16 cellular contexts compared by ENCODE assay signal in genomic region chr14:100791995-100792394, GRCh38. TPM values are rescaled to one million over a fixed set of nuclear protein-coding genes. Genes with fewer than 3 reads are reported as not detected.
DNase-seq lines count a peak whose midpoint lies in the region; ATAC-seq and TF ChIP-seq lines count a peak whose summit lies in the region.
"Had no signal": no experiment of that assay in that cellular context is flagged by ENCODE, and none has a peak within 500 bp of the region (broad histone marks: within the 10 kb centered on the region; RNA-seq: fewer than 3 reads in every experiment).

No MANE protein-coding gene starts in this region.

- CTCF ChIA-PET in CD8-positive, alpha-beta memory T cell (lab: Charles Lee), result no interaction called here

- peaks cover 11% of the 10 kb centered on the region for H3F3A ChIP-seq in smooth muscle cell (ENCODE audit: low read depth)

- H2AFZ ChIP-seq in hepatocyte, result no peak overlapping the region
- H2AFZ ChIP-seq in smooth muscle cell (ENCODE audit: low read depth), result no peak overlapping the region

- DNase-seq in Right ventricle myocardium superior (peak; percentile 30), right atrium auricular region (ENCODE audit: low spot score) (no peak), hepatocyte (ENCODE audit: low spot score) (no peak), smooth muscle cell (lab: John Stamatoyannopoulos, UW; ENCODE audit: unreplicated experiment) (no peak)
- no peak for DNase-seq in CD8-positive, alpha-beta memory T cell
- DNase-seq: 8988T; Calu3; CD4-positive, alpha-beta memory T cell; DMS79 treated with DMSO at 0.1 percent for 48 hours; GF-D8; H9 had no signal

- H3K4me1 Mint-ChIP-seq in CD8-positive, alpha-beta memory T cell, result no peaks in the 10 kb centered on the region
- H3K4me1 Mint-ChIP-seq: CD14-positive monocyte; CD4-positive, alpha-beta memory T cell had no signal

- H3K9me2 ChIP-seq in hepatocyte (replicated peaks; ENCODE audit: insufficient read depth), result no peaks in the 10 kb centered on the region

- H3K36me3 ChIP-seq in right atrium auricular region (no peaks in the 10 kb centered on the region), hepatocyte (replicated peaks; ENCODE audit: insufficient read depth, low read depth) (no peaks in the 10 kb centered on the region), smooth muscle cell (ENCODE audit: low read depth) (no peaks in the 10 kb centered on the region)
- no peaks in the 10 kb centered on the region for H3K36me3 ChIP-seq in CD8-positive, alpha-beta memory T cell (ENCODE audit: insufficient read depth, low read length)
- H3K36me3 ChIP-seq: BLaER1 had no signal

- no peak overlapping the region for H3K4me2 ChIP-seq in hepatocyte
- H3K4me2 ChIP-seq in smooth muscle cell, result peak overlapping the region; percentile 16
- H3K4me2 ChIP-seq: BLaER1 had no signal

- WGBS in hepatocyte (ENCODE audit: low lambda C conversion rate, missing lambda C conversion rate), result 96% methylated on average over 13 of the region's 13 CpGs
- 98% methylated on average over 13 of the region's 13 CpGs for WGBS in smooth muscle cell (ENCODE audit: low lambda C conversion rate)

- ATAC-seq in Right ventricle myocardium superior (ENCODE audit: poor library complexity), result no peak
- no peak for ATAC-seq in GM21526 (IDR thresholded peaks at IDR 0.05; ENCODE audit: low FRiP score, unreplicated experiment)
- no peak for ATAC-seq in GM19452 (IDR thresholded peaks at IDR 0.05; ENCODE audit: unreplicated experiment)
- ATAC-seq: HepG2 had no signal

- H3K4me3 ChIP-seq in right atrium auricular region, result no peak overlapping the region
- H3K4me3 ChIP-seq in CD8-positive, alpha-beta memory T cell (ENCODE audit: low read length), result no peak overlapping the region
- H3K4me3 ChIP-seq in hepatocyte, result no peak overlapping the region
- no peak overlapping the region for H3K4me3 ChIP-seq in smooth muscle cell
- H3K4me3 ChIP-seq: BLaER1 had no signal

- H3K9me3 ChIP-seq in right atrium auricular region (no peaks in the 10 kb centered on the region), hepatocyte (ENCODE audit: low read depth) (no peaks in the 10 kb centered on the region), smooth muscle cell (replicated peaks; ENCODE audit: low read depth) (no peaks in the 10 kb centered on the region)
- no peaks in the 10 kb centered on the region for H3K9me3 ChIP-seq in CD8-positive, alpha-beta memory T cell (ENCODE audit: low read length)
- H3K9me3 ChIP-seq: BLaER1 had no signal

- no peaks in the 10 kb centered on the region for H3K9me3 Mint-ChIP-seq in CD8-positive, alpha-beta memory T cell
- H3K9me3 Mint-ChIP-seq: CD14-positive monocyte; CD4-positive, alpha-beta memory T cell; H9 had no signal

- no peak for TF ChIP-seq CTCF in right atrium auricular region (IDR thresholded peaks at IDR 0.05)
- TF ChIP-seq CTCF in hepatocyte (IDR thresholded peaks at IDR 0.05; ENCODE audit: poor library complexity), result no peak
- TF ChIP-seq CTCF in smooth muscle cell (IDR thresholded peaks at IDR 0.05; ENCODE audit: borderline replicate concordance, insufficient read depth, poor library complexity, severe bottlenecking), result no peak

- H3K4me3 Mint-ChIP-seq in CD8-positive, alpha-beta memory T cell, result no peak overlapping the region
- H3K4me3 Mint-ChIP-seq: CD4-positive, alpha-beta memory T cell; H9 had no signal

- H3K27me3 Mint-ChIP-seq in CD8-positive, alpha-beta memory T cell, result peaks cover 16 to 44% of the 10 kb centered on the region in 2 donors

- H3K27ac Mint-ChIP-seq in CD8-positive, alpha-beta memory T cell, result no peak overlapping the region
- H3K27ac Mint-ChIP-seq: CD14-positive monocyte; CD4-positive, alpha-beta memory T cell; H9 had no signal

- H3K36me3 Mint-ChIP-seq in CD8-positive, alpha-beta memory T cell, result no peaks in the 10 kb centered on the region
- H3K36me3 Mint-ChIP-seq: CD14-positive monocyte; CD4-positive, alpha-beta memory T cell had no signal

- POLR2A ChIA-PET in CD8-positive, alpha-beta memory T cell (lab: Charles Lee), result no interaction called here

- H3K9ac ChIP-seq in smooth muscle cell (ENCODE audit: low read depth), result peak overlapping the region; percentile 56
- H3K9ac ChIP-seq: BLaER1 had no signal

- no peak overlapping the region for H3K27ac ChIP-seq in right atrium auricular region
- H3K27ac ChIP-seq in CD8-positive, alpha-beta memory T cell (ENCODE audit: low read depth, low read length), result peak overlapping the region; percentile 54
- peak overlapping the region; percentile 90 for H3K27ac ChIP-seq in hepatocyte
- H3K27ac ChIP-seq in smooth muscle cell (ENCODE audit: low read depth), result peak overlapping the region; percentile 95
- H3K27ac ChIP-seq: BLaER1 had no signal

- H3K4me1 ChIP-seq in right atrium auricular region (no peaks in the 10 kb centered on the region), hepatocyte (ENCODE audit: insufficient read depth) (peaks cover 32% of the 10 kb centered on the region), smooth muscle cell (ENCODE audit: low read depth) (peaks cover 23% of the 10 kb centered on the region)
- H3K4me1 ChIP-seq in CD8-positive, alpha-beta memory T cell (ENCODE audit: insufficient read depth, low read length), result no peaks in the 10 kb centered on the region
- H3K4me1 ChIP-seq: BLaER1 had no signal

- H3K79me2 ChIP-seq in hepatocyte (no peaks in the 10 kb centered on the region), smooth muscle cell (ENCODE audit: low read depth) (no peaks in the 10 kb centered on the region)

- H3K27me3 ChIP-seq in right atrium auricular region (peaks cover 0 to 5% of the 10 kb centered on the region in 2 donors), hepatocyte (no peaks in the 10 kb centered on the region), smooth muscle cell (ENCODE audit: low read depth) (no peaks in the 10 kb centered on the region)
- H3K27me3 ChIP-seq in CD8-positive, alpha-beta memory T cell (ENCODE audit: insufficient read depth, low read length, poor library complexity, severe bottlenecking), result no peaks in the 10 kb centered on the region
- H3K27me3 ChIP-seq: BLaER1 had no signal

- H4K20me1 ChIP-seq in hepatocyte (ENCODE audit: insufficient read depth, poor library complexity, severe bottlenecking), result no peaks in the 10 kb centered on the region
- H4K20me1 ChIP-seq in smooth muscle cell (ENCODE audit: low read depth), result no peaks in the 10 kb centered on the region
- H4K20me1 ChIP-seq: BLaER1 had no signal

- intact Hi-C loops in Right ventricle myocardium superior (cut with DNase I), result no loop called here

RNA-seq across cellular contexts. Expression of gene MEG3, which starts 33.9 kb away (rescaled TPM):
- total RNA-seq in Right ventricle myocardium superior, result 24.7 TPM
- 1 to 10 TPM; 6.5 to 9.5 TPM for total RNA-seq in right atrium auricular region
- under 1 TPM in 1 of 2 experiments, not detected in 1; 0.13 TPM for total RNA-seq in CD8-positive, alpha-beta memory T cell
- polyA plus RNA-seq in CD8-positive, alpha-beta memory T cell, result not detected
- not detected in 2 replicates for total RNA-seq in hepatocyte
- 0.16 TPM in 1 of 2 replicates, not detected in the other for polyA plus RNA-seq in hepatocyte
- not detected in 2 replicates for total RNA-seq in smooth muscle cell
- 0.70 TPM in 1 of 2 replicates, not detected in the other for polyA plus RNA-seq in smooth muscle cell
- total RNA-seq: Calu3; CD4-positive, alpha-beta memory T cell; HepG2 had no signal
- polyA plus RNA-seq: CD14-positive monocyte; CD4-positive, alpha-beta memory T cell had no signal

Comparison
In these comparisons a context has a peak if more than half of its experiments do, and no peak if none do; other contexts are left out.
1. H3K27ac ChIP-seq: peak in CD8-positive, alpha-beta memory T cell (single experiment), hepatocyte (single experiment) and smooth muscle cell (single experiment); none in right atrium auricular region (0 of 2).